27 cellular contexts compared by ENCODE assay signal in genomic region chr17:50461550-50462132, GRCh38. TPM values are rescaled to one million over a fixed set of nuclear protein-coding genes. Genes with fewer than 3 reads are reported as not detected.
"Had no signal": no experiment of that assay in that cellular context is flagged by ENCODE, and none has a peak within 500 bp of the region (broad histone marks: within the 10 kb centered on the region; RNA-seq: fewer than 3 reads in every experiment).

No MANE protein-coding gene starts in this region.

- H3K27ac ChIP-seq: adrenal gland had no signal

- H3K27me3 ChIP-seq: adrenal gland, MG63 had no signal

- H3K36me3 Mint-ChIP-seq: activated naive CD8-positive, alpha-beta T cell treated with anti-CD3 and anti-CD28 coated beads, Interleukin-2, amount 10 ng/mL, durations not matched to agents 7 days and 5 days; WTC11 had no signal

- H3K27me3 Mint-ChIP-seq: activated CD4-positive, alpha-beta memory T cell treated with anti-CD3 and anti-CD28 coated beads, Interleukin-2, amount 10 ng/mL, durations not matched to agents 7 days and 5 days; activated CD4-positive, alpha-beta T cell treated with anti-CD3 and anti-CD28 coated beads, Interleukin-2, amount 10 ng/mL, durations not matched to agents 24 days and 14 days; activated T-helper 17 cell treated with anti-CD3 and anti-CD28 coated beads, Interleukin-2, amount 50 U/mL, for 72 hours had no signal

- H3K27ac Mint-ChIP-seq: activated CD4-positive, alpha-beta memory T cell treated with anti-CD3 and anti-CD28 coated beads, Interleukin-2, amount 10 ng/mL, durations not matched to agents 7 days and 5 days; activated CD4-positive, alpha-beta T cell treated with anti-CD3 and anti-CD28 coated beads, Interleukin-2, amount 10 ng/mL, durations not matched to agents 24 days and 14 days; activated naive CD8-positive, alpha-beta T cell treated with anti-CD3 and anti-CD28 coated beads, Interleukin-2, amount 10 ng/mL, durations not matched to agents 7 days and 5 days; activated T-helper 17 cell treated with anti-CD3 and anti-CD28 coated beads, Interleukin-2, amount 50 U/mL, for 72 hours; T-helper 1 cell treated with Interleukin-12 subunit alpha and Interleukin-12 subunit beta and Interleukin-4 antibody, amounts not matched to agents 30 μg/mL and 1 μg/mL, for 36 hours; WTC11 had no signal

- H3K36me3 ChIP-seq: MG63 had no signal

- H3K4me1 Mint-ChIP-seq: activated CD4-positive, alpha-beta T cell treated with anti-CD3 and anti-CD28 coated beads, Interleukin-2, amount 10 ng/mL, durations not matched to agents 24 days and 14 days; activated naive CD8-positive, alpha-beta T cell treated with anti-CD3 and anti-CD28 coated beads, Interleukin-2, amount 10 ng/mL, durations not matched to agents 7 days and 5 days; activated T-helper 17 cell treated with anti-CD3 and anti-CD28 coated beads, Interleukin-2, amount 50 U/mL, for 72 hours; WTC11 had no signal

- H3K4me3 ChIP-seq: adrenal gland, MG63 had no signal

- H3K4me3 Mint-ChIP-seq: activated CD4-positive, alpha-beta memory T cell treated with anti-CD3 and anti-CD28 coated beads, Interleukin-2, amount 10 ng/mL, durations not matched to agents 7 days and 5 days; activated CD4-positive, alpha-beta T cell treated with anti-CD3 and anti-CD28 coated beads, Interleukin-2, amount 10 ng/mL, durations not matched to agents 24 days and 14 days; activated naive CD8-positive, alpha-beta T cell treated with anti-CD3 and anti-CD28 coated beads, Interleukin-2, amount 10 ng/mL, durations not matched to agents 7 days and 5 days; activated T-helper 17 cell treated with anti-CD3 and anti-CD28 coated beads, Interleukin-2, amount 50 U/mL, for 72 hours; T-helper 1 cell treated with Interleukin-12 subunit alpha and Interleukin-12 subunit beta and Interleukin-4 antibody, amounts not matched to agents 30 μg/mL and 1 μg/mL, for 36 hours; WTC11 had no signal

- H3K9me3 ChIP-seq: adrenal gland, MG63 had no signal

- H3K9me3 Mint-ChIP-seq: activated CD4-positive, alpha-beta memory T cell treated with anti-CD3 and anti-CD28 coated beads, Interleukin-2, amount 10 ng/mL, durations not matched to agents 7 days and 5 days; activated CD4-positive, alpha-beta T cell treated with anti-CD3 and anti-CD28 coated beads, Interleukin-2, amount 10 ng/mL, durations not matched to agents 24 days and 14 days; activated naive CD8-positive, alpha-beta T cell treated with anti-CD3 and anti-CD28 coated beads, Interleukin-2, amount 10 ng/mL, durations not matched to agents 7 days and 5 days; activated T-helper 17 cell treated with anti-CD3 and anti-CD28 coated beads, Interleukin-2, amount 50 U/mL, for 72 hours; T-helper 1 cell treated with Interleukin-12 subunit alpha and Interleukin-12 subunit beta and Interleukin-4 antibody, amounts not matched to agents 30 μg/mL and 1 μg/mL, for 36 hours; WTC11 had no signal

- FAIRE-seq: RCC 7860 had no signal

- DNase-seq: activated CD4-positive, alpha-beta memory T cell treated with anti-CD3 and anti-CD28 coated beads, Interleukin-2, amount 10 ng/mL, durations not matched to agents 7 days and 5 days; activated CD4-positive, alpha-beta T cell treated with anti-CD3 and anti-CD28 coated beads, Interleukin-2, amount 10 ng/mL, durations not matched to agents 24 days and 14 days; activated CD4-positive, CD25-positive, alpha-beta regulatory T cell treated with anti-CD3 and anti-CD28 coated beads, Interleukin-2, amount 50 U/mL, for 72 hours; activated gamma-delta T cell; activated naive CD4-positive, alpha-beta T cell treated with anti-CD3 and anti-CD28 coated beads, Interleukin-2, amount 50 U/mL, for 16 hours; activated naive CD8-positive, alpha-beta T cell treated with anti-CD3 and anti-CD28 coated beads, Interleukin-2, amount 10 ng/mL, durations not matched to agents 7 days and 5 days; activated T-cell treated with anti-CD3 and anti-CD28 coated beads for 4 hours; activated T-cell treated with anti-CD3 and anti-CD28 coated beads, Interleukin-2, amount 50 U/mL, for 48 hours; adrenal gland; anterior cingulate cortex; MG63; MV-4-11; NCI-H1105; NCI-H1436; NCI-H1694 treated with DMSO at 0.1 percent for 48 hours; NCI-H2029 treated with DMSO at 0.1 percent for 48 hours; NCI-H345; NCI-H69; NK-92 treated with Interleukin-12 subunit alpha and Interleukin-12 subunit beta, amount 100 ng/mL, for 24 hours; OCI-M1; SHP77 treated with DMSO at 0.1 percent for 48 hours had no signal

RNA-seq across cellular contexts. Expression of gene CHAD, which starts 7.0 kb away (rescaled TPM):
- total RNA-seq: activated CD4-positive, alpha-beta memory T cell treated with anti-CD3 and anti-CD28 coated beads, Interleukin-2, amount 10 ng/mL, durations not matched to agents 7 days and 5 days; activated CD4-positive, alpha-beta T cell treated with anti-CD3 and anti-CD28 coated beads, Interleukin-2, amount 10 ng/mL, durations not matched to agents 24 days and 14 days; activated CD8-positive, alpha-beta memory T cell treated with anti-CD3 and anti-CD28 coated beads for 36 hours; activated naive CD8-positive, alpha-beta T cell treated with anti-CD3 and anti-CD28 coated beads, Interleukin-2, amount 10 ng/mL, durations not matched to agents 7 days and 5 days; activated T-helper 17 cell treated with anti-CD3 and anti-CD28 coated beads, Interleukin-2, amount 50 U/mL, for 72 hours; SK-MEL-5 had no signal
